Comparison of ENCODE assay signal across 32 cellular contexts in the genomic region with DNA sequence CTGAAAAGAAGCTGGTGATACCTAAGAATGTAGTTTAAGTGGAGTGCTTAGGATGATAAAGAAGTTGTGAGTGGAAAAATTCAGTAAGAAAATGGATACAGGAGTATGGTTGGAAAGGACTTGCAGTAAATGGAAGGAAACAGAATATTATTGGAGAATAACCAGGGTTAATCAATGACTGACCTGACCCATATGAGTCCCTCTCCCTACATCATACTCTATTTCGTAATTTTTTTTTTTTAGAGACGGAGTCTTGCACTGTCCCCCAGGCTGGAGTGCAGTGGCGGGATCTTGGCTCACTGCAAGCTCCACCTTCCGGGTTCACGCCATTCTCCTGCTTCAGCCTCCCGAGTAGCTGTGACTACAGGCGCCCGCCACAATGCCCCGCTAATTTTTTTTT. TPM values are rescaled to one million over a fixed set of nuclear protein-coding genes. Genes with fewer than 3 reads are reported as not detected.
"Had no signal": no experiment of that assay in that cellular context is flagged by ENCODE, and none has a peak within 500 bp of the region (broad histone marks: within the 10 kb centered on the region; RNA-seq: fewer than 3 reads in every experiment).

No MANE protein-coding gene starts in this region.

- H3K36me3 ChIP-seq: ovary had no signal

- H3K27ac ChIP-seq: left lung, lower lobe of right lung, ovary, right atrium auricular region, skin epidermis, stomach, testis, thyroid gland, transverse colon, upper lobe of left lung, vagina had no signal

- H3K4me3 ChIP-seq: left lung, lower lobe of right lung, mucosa of descending colon, ovary, right atrium auricular region, skin epidermis, stomach, testis, thyroid gland, transverse colon, upper lobe of left lung, vagina had no signal

- ATAC-seq: left cardiac atrium; left lung; lower lobe of right lung; mucosa of descending colon; naive thymus-derived CD4-positive, alpha-beta T cell; natural killer cell treated with Interleukin-12 subunit alpha and Interleukin-12 subunit beta and Interleukin-15 and Interleukin-18, amount 100 ng/mL, for 72 hours; sciatic nerve; stimulated activated naive B cell treated with anti-CD40 and anti-IgM and Interleukin-4, amounts not matched to agents 10 μg/mL and 1 μg/mL and 100 μg/mL, for 72 hours; stimulated activated naive CD8-positive, alpha-beta T cell treated with anti-CD3 and anti-CD28 coated beads, Interleukin-15, Interleukin-2, amounts not matched to agents 100 U/mL and 50 U/mL, for 24 hours had no signal

- H3K4me1 ChIP-seq: left lung, lower lobe of right lung, right atrium auricular region, thyroid gland had no signal

- H3K9me3 Mint-ChIP-seq: naive thymus-derived CD4-positive, alpha-beta T cell; natural killer cell treated with Interleukin-12 subunit alpha and Interleukin-12 subunit beta and Interleukin-15 and Interleukin-18, amount 100 ng/mL, for 72 hours; stimulated activated naive B cell treated with anti-CD40 and anti-IgM and Interleukin-4, amounts not matched to agents 10 μg/mL and 1 μg/mL and 100 μg/mL, for 72 hours had no signal

- H3K27me3 ChIP-seq: left lung, ovary, right atrium auricular region, stomach, testis, thyroid gland, transverse colon, upper lobe of left lung, vagina had no signal

- DNase-seq: kidney glomerular epithelial cell; left cardiac atrium; left lung; lower lobe of right lung; mammary epithelial cell; mesenchymal stem cell; mucosa of descending colon; naive thymus-derived CD4-positive, alpha-beta T cell; ovary; stimulated activated CD4-positive, alpha-beta T cell treated with anti-CD3 and anti-CD28 coated beads, Interleukin-12 subunit alpha, Interleukin-12 subunit beta, amount 100 ng/mL, for 4 hours; stimulated activated CD4-positive, alpha-beta T cell treated with anti-CD3 and anti-CD28 coated beads, Interleukin-15, amount 100 ng/mL, for 24 hours; stimulated activated CD4-positive, alpha-beta T cell treated with anti-CD3 and anti-CD28 coated beads, Interleukin-2, amount 100 ng/mL, for 24 hours; stimulated activated CD4-positive, alpha-beta T cell treated with anti-CD3 and anti-CD28 coated beads, Interleukin-4, amount 100 ng/mL, for 1 hour; stimulated activated naive B cell treated with anti-CD40 and anti-IgM and Interleukin-4, amounts not matched to agents 10 μg/mL and 1 μg/mL and 100 μg/mL, for 72 hours; stimulated activated naive CD8-positive, alpha-beta T cell treated with anti-CD3 and anti-CD28 coated beads, Interleukin-15, Interleukin-2, amounts not matched to agents 100 U/mL and 50 U/mL, for 24 hours; stomach; testis; thyroid gland; transverse colon; upper lobe of left lung had no signal

- H3K4me3 Mint-ChIP-seq: mesothelial cell of epicardium; naive thymus-derived CD4-positive, alpha-beta T cell; natural killer cell treated with Interleukin-12 subunit alpha and Interleukin-12 subunit beta and Interleukin-15 and Interleukin-18, amount 100 ng/mL, for 72 hours; stimulated activated naive B cell treated with anti-CD40 and anti-IgM and Interleukin-4, amounts not matched to agents 10 μg/mL and 1 μg/mL and 100 μg/mL, for 72 hours had no signal

- H3K9me3 ChIP-seq: left lung, lower lobe of right lung, mucosa of descending colon, ovary, right atrium auricular region, stomach, testis, thyroid gland, transverse colon, upper lobe of left lung, vagina had no signal

- H3K27me3 Mint-ChIP-seq: naive thymus-derived CD4-positive, alpha-beta T cell; natural killer cell treated with Interleukin-12 subunit alpha and Interleukin-12 subunit beta and Interleukin-15 and Interleukin-18, amount 100 ng/mL, for 72 hours; progenitor cell of endocrine pancreas; stimulated activated naive B cell treated with anti-CD40 and anti-IgM and Interleukin-4, amounts not matched to agents 10 μg/mL and 1 μg/mL and 100 μg/mL, for 72 hours had no signal

- H3K27ac Mint-ChIP-seq: mesothelial cell of epicardium; natural killer cell treated with Interleukin-12 subunit alpha and Interleukin-12 subunit beta and Interleukin-15 and Interleukin-18, amount 100 ng/mL, for 72 hours; progenitor cell of endocrine pancreas had no signal

RNA-seq across cellular contexts. Expression of a gene that starts 57.9 kb away (rescaled TPM):
- total RNA-seq: mammary epithelial cell, mesothelial cell of epicardium, myocyte, ovary, progenitor cell of endocrine pancreas, pulmonary artery endothelial cell, renal cortical epithelial cell had no signal
- polyA plus RNA-seq: mammary epithelial cell; naive thymus-derived CD4-positive, alpha-beta T cell; neural cell; urinary bladder had no signal
